In the genomic region with DNA sequence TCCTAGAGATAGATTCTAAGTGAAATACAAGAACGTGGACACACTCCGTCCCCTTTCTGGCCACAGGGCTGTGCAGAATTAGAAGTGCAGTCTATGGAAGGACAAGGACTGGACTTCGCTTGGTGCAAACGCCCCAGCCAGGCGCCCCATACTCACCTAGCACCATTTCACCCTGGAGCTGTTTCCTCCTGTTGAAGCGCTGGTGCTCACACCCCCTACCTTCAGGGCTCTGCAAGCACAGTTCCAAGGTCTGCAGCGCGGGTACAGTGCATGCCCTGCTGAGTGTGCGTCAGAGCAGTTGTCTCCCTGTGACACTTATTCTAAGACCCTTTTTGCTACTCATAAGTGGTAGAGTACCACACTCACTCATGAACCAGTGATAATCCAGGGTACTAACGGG, we compare ENCODE assay signal across 9 cellular contexts. TPM values are rescaled to one million over a fixed set of nuclear protein-coding genes. Genes with fewer than 3 reads are reported as not detected.
DNase-seq lines count a peak whose midpoint lies in the region; ATAC-seq and TF ChIP-seq lines count a peak whose summit lies in the region.
"Had no signal": no experiment of that assay in that cellular context is flagged by ENCODE, and none has a peak within 500 bp of the region (broad histone marks: within the 10 kb centered on the region; RNA-seq: fewer than 3 reads in every experiment).

No MANE protein-coding gene starts in this region.

- H3K4me1 ChIP-seq in SJCRH30: no peaks in the 10 kb centered on the region

- H3K27ac ChIP-seq in SJCRH30: no peak overlapping the region

- peak; percentile 22 for TF ChIP-seq CTCF in GM12864 (IDR thresholded peaks at IDR 0.05; ENCODE audit: low read depth, low read length, missing control alignments)

- ATAC-seq in GM21390 (IDR thresholded peaks at IDR 0.05; ENCODE audit: unreplicated experiment): no peak

- DNase-seq in GM12864 (ENCODE audit: low read depth) (no peak), T follicular helper cell (ENCODE audit: low read depth) (peak; percentile 34), renal cortical epithelial cell (ENCODE audit: low read depth) (peak; percentile 40), SJCRH30 (no peak), Ammon's horn (ENCODE audit: low spot score) (no peak), NCI-H748 (lab: John Stamatoyannopoulos, UW; ENCODE audit: unreplicated experiment) (no peak)
- peak; percentile 24 for DNase-seq in central memory CD4-positive, alpha-beta T cell
- DNase-seq: NCI-H1092 treated with DMSO at 0.1 percent for 48 hours had no signal

- no peaks in the 10 kb centered on the region for H3K27me3 ChIP-seq in SJCRH30

- no peaks in the 10 kb centered on the region for H3K9me3 ChIP-seq in SJCRH30 (replicated peaks)

- H3K4me3 ChIP-seq in GM12864 (ENCODE audit: low read depth, low read length) (no peak overlapping the region), SJCRH30 (no peak overlapping the region)

- no peaks in the 10 kb centered on the region; the same call in 1 of the 2 replicates for H3K36me3 ChIP-seq in SJCRH30

RNA-seq across cellular contexts. Expression of a gene that starts 3.0 kb away (rescaled TPM):
- 64.9 and 90.2 TPM in 2 replicates for total RNA-seq in renal cortical epithelial cell
- total RNA-seq in SJCRH30 (2014; rRNA removed; shearing (Covaris generic)): 51.7 and 52.4 TPM in 2 replicates

Comparison
In these comparisons a context has a peak if more than half of its experiments do, and no peak if none do; other contexts are left out.
1. DNase-seq: peak in T follicular helper cell (single experiment), central memory CD4-positive, alpha-beta T cell (single experiment) and renal cortical epithelial cell (single experiment); none in GM12864 (single experiment), SJCRH30 (0 of 2), Ammon's horn (single experiment) and NCI-H748 (single experiment).